In the genomic region with DNA sequence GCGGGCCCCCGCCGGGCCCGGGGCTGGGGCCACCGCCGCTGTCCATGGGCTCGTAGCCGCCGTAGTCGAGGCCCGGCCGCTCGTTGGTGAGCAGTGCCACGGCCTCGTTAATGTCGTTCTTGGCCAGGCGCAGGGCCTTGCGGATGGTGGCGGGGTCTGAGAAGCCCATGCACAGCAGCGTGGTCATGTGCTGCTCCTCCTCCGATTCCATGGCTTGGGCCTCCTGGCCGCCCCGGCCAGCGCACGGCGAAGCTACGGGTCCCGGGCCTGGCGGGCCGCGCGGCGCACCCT, we compare ENCODE assay signal across 8 cellular contexts. TPM values are rescaled to one million over a fixed set of nuclear protein-coding genes. Genes with fewer than 3 reads are reported as not detected.
A peak's percentile ranks its signal among the peaks of the same experiment; 100 is the strongest.
DNase-seq lines count a peak whose midpoint lies in the region; ATAC-seq, FAIRE-seq and TF ChIP-seq lines count a peak whose summit lies in the region.

No MANE protein-coding gene starts in this region.

- no peak for DNase-seq in activated CD4-positive, alpha-beta T cell treated with anti-CD3 and anti-CD28 coated beads, Interleukin-2, amount 10 ng/mL, durations not matched to agents 24 days and 14 days
- no peak for DNase-seq in activated CD4-positive, alpha-beta T cell treated with anti-CD3 and anti-CD28 coated beads, Interleukin-2, amount 50 U/mL, for 1 hour
- DNase-seq in NCI-H2227 (lab: John Stamatoyannopoulos, UW; ENCODE audit: unreplicated experiment) (peak; percentile 75), brain microvascular endothelial cell (peak; percentile 20), iris pigment epithelial cell (ENCODE audit: low read depth) (peak; percentile 47), small intestine (no peak), NCI-H524 treated with DMSO at 0.1 percent for 48 hours (lab: John Stamatoyannopoulos, UW) (no peak)

- H3K4me3 ChIP-seq in brain microvascular endothelial cell (ENCODE audit: low read depth, low read length): peak overlapping the region; percentile 80
- H3K4me3 ChIP-seq in small intestine (ENCODE audit: low read depth in 1 of 2, low read length in 2 of 2): peak overlapping the region; percentile 95 to 96

- H3K27ac ChIP-seq in brain microvascular endothelial cell (peak overlapping the region; percentile 58), small intestine (ENCODE audit: low read depth in 1 of 2, low read length in 1 of 2) (peak overlapping the region; percentile 94 to 95)

- TF ChIP-seq CTCF in brain microvascular endothelial cell (IDR thresholded peaks at IDR 0.05; ENCODE audit: low read depth, low read length, missing control alignments): no peak

- in situ Hi-C loops in brain microvascular endothelial cell (cut with HindIII; ENCODE audit: low pct_ligation_motif_present, low sequenced_read_pairs): no loop called here

- peak; percentile 19 for ATAC-seq in HG02588 (IDR thresholded peaks at IDR 0.05; ENCODE audit: unreplicated experiment)

- no peaks in the 10 kb centered on the region for H3K9me3 Mint-ChIP-seq in activated CD4-positive, alpha-beta T cell treated with anti-CD3 and anti-CD28 coated beads, Interleukin-2, amount 10 ng/mL, durations not matched to agents 24 days and 14 days

- H3K36me3 ChIP-seq in brain microvascular endothelial cell (replicated peaks) (no peaks in the 10 kb centered on the region), small intestine (ENCODE audit: control insufficient read depth in 2 of 2, insufficient read depth in 2 of 2, low read length in 2 of 2) (no peaks in the 10 kb centered on the region)

- peaks cover 3 to 21% of the 10 kb centered on the region in 2 donors for H3K4me1 ChIP-seq in small intestine (ENCODE audit: control insufficient read depth in 2 of 2, insufficient read depth in 1 of 2, low read depth in 1 of 2, low read length in 1 of 2)

- intact Hi-C loops in activated CD4-positive, alpha-beta T cell treated with anti-CD3 and anti-CD28 coated beads, Interleukin-2, amount 10 ng/mL, durations not matched to agents 24 days and 14 days (cut with micrococcal nuclease): loop anchor here (1.0 to 5.0 kb wide), 3 partner anchors 43 to 63 kb away; no protein-coding TSS in a partner anchor

- H3K27me3 ChIP-seq in brain microvascular endothelial cell (replicated peaks) (no peaks in the 10 kb centered on the region), small intestine (ENCODE audit: control insufficient read depth in 2 of 2, insufficient read depth in 2 of 2, low read length in 2 of 2) (no peaks in the 10 kb centered on the region)

- H3K36me3 Mint-ChIP-seq in activated CD4-positive, alpha-beta T cell treated with anti-CD3 and anti-CD28 coated beads, Interleukin-2, amount 10 ng/mL, durations not matched to agents 24 days and 14 days (ENCODE audit: low read depth): peaks cover 16% of the 10 kb centered on the region

- no peak for FAIRE-seq in small intestine (lab: Jason Lieb, UNC)

- H3K4me3 Mint-ChIP-seq in activated CD4-positive, alpha-beta T cell treated with anti-CD3 and anti-CD28 coated beads, Interleukin-2, amount 10 ng/mL, durations not matched to agents 24 days and 14 days: peak overlapping the region; percentile 97

- no peak overlapping the region for H3K27ac Mint-ChIP-seq in activated CD4-positive, alpha-beta T cell treated with anti-CD3 and anti-CD28 coated beads, Interleukin-2, amount 10 ng/mL, durations not matched to agents 24 days and 14 days

- peaks cover 61% of the 10 kb centered on the region for H3K4me1 Mint-ChIP-seq in activated CD4-positive, alpha-beta T cell treated with anti-CD3 and anti-CD28 coated beads, Interleukin-2, amount 10 ng/mL, durations not matched to agents 24 days and 14 days

- 1% methylated on average over 15 to 33 of the region's 33 CpGs for WGBS in small intestine, 3 donors

- H3K9me3 ChIP-seq in small intestine (ENCODE audit: control insufficient read depth, low read depth): no peaks in the 10 kb centered on the region

- no peaks in the 10 kb centered on the region for H3K27me3 Mint-ChIP-seq in activated CD4-positive, alpha-beta T cell treated with anti-CD3 and anti-CD28 coated beads, Interleukin-2, amount 10 ng/mL, durations not matched to agents 24 days and 14 days

RNA-seq across cellular contexts. Expression of a gene that starts 0.3 kb away (rescaled TPM):
- 48.4 and 49.5 TPM in 2 replicates for total RNA-seq in activated CD4-positive, alpha-beta T cell treated with anti-CD3 and anti-CD28 coated beads, Interleukin-2, amount 10 ng/mL, durations not matched to agents 24 days and 14 days
- 10 to 100 TPM in 2 of 3 donors, 1 to 10 TPM in 1; 7.3 to 11.4 (median 11.1) TPM for polyA plus RNA-seq in small intestine

Comparison
In these comparisons a context has a peak if more than half of its experiments do, and no peak if none do; other contexts are left out.
1. DNase-seq: peak in NCI-H2227 (single experiment), brain microvascular endothelial cell (single experiment) and iris pigment epithelial cell (single experiment); none in activated CD4-positive, alpha-beta T cell treated with anti-CD3 and anti-CD28 coated beads, Interleukin-2, amount 10 ng/mL, durations not matched to agents 24 days and 14 days (single experiment), activated CD4-positive, alpha-beta T cell treated with anti-CD3 and anti-CD28 coated beads, Interleukin-2, amount 50 U/mL, for 1 hour (single experiment), small intestine (single experiment) and NCI-H524 treated with DMSO at 0.1 percent for 48 hours (single experiment).